ENCODE assay signal across 8 cellular contexts in the genomic region with DNA sequence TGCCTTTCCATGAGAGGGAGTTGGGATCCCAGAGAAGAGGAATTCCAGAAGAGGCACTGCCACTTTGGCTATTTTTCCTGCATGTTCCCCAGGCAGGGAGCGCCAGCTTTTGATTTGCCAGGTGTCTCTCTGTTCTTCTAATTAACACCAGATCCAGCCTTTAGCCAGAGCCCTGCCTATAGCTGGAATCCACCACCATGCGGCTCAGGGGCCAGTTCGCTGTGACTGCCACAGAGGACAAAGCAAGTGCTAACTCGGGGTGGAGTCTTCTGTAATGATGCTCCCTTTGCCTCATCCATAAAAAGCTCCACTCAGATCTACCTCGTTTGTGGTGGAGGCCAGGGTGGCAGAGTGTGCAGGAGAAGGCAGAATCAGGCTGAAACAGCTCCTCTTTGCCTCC. TPM values are rescaled to one million over a fixed set of nuclear protein-coding genes. Genes with fewer than 3 reads are reported as not detected.
DNase-seq lines count a peak whose midpoint lies in the region; ATAC-seq and TF ChIP-seq lines count a peak whose summit lies in the region.

No MANE protein-coding gene starts in this region.

- no peak for TF ChIP-seq CTCF in IMR-90 (conservative IDR thresholded peaks at IDR 0.05; ENCODE audit: low read depth, low read length)

- peak overlapping the region; percentile 91 for H3K23ac ChIP-seq in IMR-90 (ENCODE audit: low read depth, low read length)

- intact Hi-C loops in IMR-90 (cut with micrococcal nuclease), result loop anchor here (2.0 kb wide), 2 partner anchors 20 to 24 kb away; no protein-coding TSS in a partner anchor

- H4K5ac ChIP-seq in IMR-90 (ENCODE audit: low read depth, low read length), result peak overlapping the region; percentile 80

- ATAC-seq in IMR-90 (ENCODE audit: low read depth) (no peak; the same call in 1 of the 2 replicates), GM19035 (IDR thresholded peaks at IDR 0.05; ENCODE audit: unreplicated experiment) (no peak)

- peak overlapping the region; percentile 81 for H2AFZ ChIP-seq in IMR-90 (replicated peaks; ENCODE audit: low read length, poor library complexity)

- in situ Hi-C loops in IMR-90 (cut with MboI; ENCODE audit: low sequenced_read_pairs), result no loop called here

- dilution Hi-C loops in IMR-90 (cut with HindIII; ENCODE audit: low sequenced_read_pairs, unreplicated experiment), result no loop called here

- peak overlapping the region; percentile 87 for H2BK120ac ChIP-seq in IMR-90 (ENCODE audit: low read depth, low read length)

- no peak overlapping the region for H3K4me3 ChIP-seq in IMR-90 (ENCODE audit: insufficient read depth, low read depth, low read length)
- peak overlapping the region; percentile 43 to 58 for H3K4me3 ChIP-seq in muscle layer of colon (ENCODE audit: low read depth in 1 of 2, low read length in 2 of 2)

- H3K9me3 ChIP-seq in IMR-90 (ENCODE audit: control insufficient read depth, insufficient read depth, low read length), result no peaks in the 10 kb centered on the region
- no peaks in the 10 kb centered on the region for H3K9me3 ChIP-seq in muscle layer of colon (ENCODE audit: low read length)

- H3K4me1 ChIP-seq in IMR-90 (ENCODE audit: control insufficient read depth, insufficient read depth, low read length), result peaks cover 27% of the 10 kb centered on the region
- H3K4me1 ChIP-seq in muscle layer of colon (ENCODE audit: insufficient read depth, low read length), result peaks cover 31% of the 10 kb centered on the region

- no TSS peak for BruUV-seq in IMR-90 (replicated peaks; lab: Mats Ljungman, UMichigan)

- H3K9ac ChIP-seq in IMR-90 (ENCODE audit: low read depth, low read length) (peak overlapping the region; percentile 85), muscle layer of colon (ENCODE audit: low read length) (peak overlapping the region; percentile 59)

- H4K91ac ChIP-seq in IMR-90 (ENCODE audit: insufficient read depth, low read depth, low read length), result peak overlapping the region; percentile 93

- no peak for TF ChIP-seq RAD21 in IMR-90 (IDR thresholded peaks at IDR 0.05; ENCODE audit: low read length)

- H3K14ac ChIP-seq in IMR-90 (replicated peaks; ENCODE audit: low read depth, low read length), result peak overlapping the region; percentile 62

- CTCF ChIA-PET in IMR-90 (lab: Yijun Ruan, JAX), result interaction anchor here (1.0 to 2.2 kb wide), 4 partner anchors 19 to 32 kb away, joined by 3 to 14 read pairs (median 4); no protein-coding TSS in a partner anchor

- H2BK5ac ChIP-seq in IMR-90 (ENCODE audit: low read depth, low read length, poor library complexity, severe bottlenecking), result peak overlapping the region; percentile 81

- H3K27me3 ChIP-seq in IMR-90 (ENCODE audit: control insufficient read depth, insufficient read depth, low read length) (no peaks in the 10 kb centered on the region), muscle layer of colon (ENCODE audit: control insufficient read depth in 1 of 2, insufficient read depth in 2 of 2, low read length in 2 of 2) (no peaks in the 10 kb centered on the region)

- H2BK20ac ChIP-seq in IMR-90 (ENCODE audit: low read depth, low read length), result peak overlapping the region; percentile 58

- POLR2A ChIA-PET in IMR-90 (lab: Charles Lee; ENCODE audit: unreplicated experiment), result interaction anchor here (0.9 to 2.6 kb wide), 5 partner anchors 13 to 32 kb away, joined by 3 to 24 read pairs (median 7); partner anchors contain the start of gene CTDSP2

- peak overlapping the region; percentile 89; the same call in 2 of the 3 replicates for H2BK15ac ChIP-seq in IMR-90 (ENCODE audit: low read depth, low read length)

- H3K27ac ChIP-seq in IMR-90 (ENCODE audit: insufficient read depth, low read length) (peak overlapping the region; percentile 98), muscle layer of colon (ENCODE audit: low read depth, low read length) (peak overlapping the region; percentile 88)

- H3K36me3 ChIP-seq in IMR-90 (ENCODE audit: control insufficient read depth, insufficient read depth, low read length) (no peaks in the 10 kb centered on the region), muscle layer of colon (ENCODE audit: insufficient read depth, low read length) (no peaks in the 10 kb centered on the region)

- no peak for TF ChIP-seq POLR2A in IMR-90 (IDR thresholded peaks at IDR 0.05; ENCODE audit: low read depth, low read length)

- peak overlapping the region; percentile 80 for H3K4me2 ChIP-seq in IMR-90 (ENCODE audit: low read depth, low read length)

- H3K18ac ChIP-seq in IMR-90 (ENCODE audit: low read depth, low read length), result peak overlapping the region; percentile 74

- no peaks in the 10 kb centered on the region for H4K20me1 ChIP-seq in IMR-90 (ENCODE audit: insufficient read depth, low read length)

- peak overlapping the region; percentile 83 to 95 for H4K8ac ChIP-seq in IMR-90 (ENCODE audit: low read depth in 2 of 2, low read length in 2 of 2)

- peak overlapping the region; percentile 94 for H3K4ac ChIP-seq in IMR-90 (ENCODE audit: low read depth, low read length)

- no CpG with 5 or more reads among the region's 5 CpGs for whole genome bisulfite sequencing in IMR-90 (ENCODE audit: extremely low coverage in 2 of 2, insufficient read length in 1 of 2), 2 experiments

- peak overlapping the region; percentile 88 for H2AK5ac ChIP-seq in IMR-90 (ENCODE audit: low read depth, low read length)

- DNase-seq in AG08395 (ENCODE audit: low spot score) (peak; percentile 67), IMR-90 (no peak), cerebellar cortex (ENCODE audit: low spot score) (peak; percentile 92), NCI-H128 (lab: John Stamatoyannopoulos, UW; ENCODE audit: unreplicated experiment) (no peak), NCI-H1048 (lab: John Stamatoyannopoulos, UW) (no peak), AML-193 (lab: John Stamatoyannopoulos, UW) (no peak)

- peaks cover 22% of the 10 kb centered on the region for H3K9me1 ChIP-seq in IMR-90 (ENCODE audit: insufficient read depth, low read length)

- H3K56ac ChIP-seq in IMR-90 (ENCODE audit: extremely low read depth, insufficient read depth, low read length), result peak overlapping the region; percentile 84

- peak overlapping the region; percentile 67 for H2AK9ac ChIP-seq in IMR-90 (replicated peaks; ENCODE audit: low read depth, low read length, poor library complexity)

- H3K79me1 ChIP-seq in IMR-90 (ENCODE audit: low read depth in 1 of 2, low read length in 2 of 2), result peaks cover 4 to 13% of the 10 kb centered on the region in 2 experiments

TF ChIP-seq in IMR-90, 13 proteins besides CTCF, POLR2A, EP300 and RAD21:
- no peak for TF ChIP-seq MXI1 (IDR thresholded peaks at IDR 0.05; ENCODE audit: borderline replicate concordance, low read depth, low read length)
- TF ChIP-seq MAFK (IDR thresholded peaks at IDR 0.05; ENCODE audit: low read depth, low read length), result no peak
- TF ChIP-seq FOS (IDR thresholded peaks at IDR 0.05; ENCODE audit: low read depth, low read length), result no peak
- TF ChIP-seq CHD1 (IDR thresholded peaks at IDR 0.05; ENCODE audit: low read depth, low read length), result no peak
- no peak for TF ChIP-seq MAZ (IDR thresholded peaks at IDR 0.05; ENCODE audit: borderline replicate concordance, low read depth, low read length)
- no peak for TF ChIP-seq RFX5 (IDR thresholded peaks at IDR 0.05; ENCODE audit: low read depth, low read length)
- no peak for TF ChIP-seq NFE2L2 (IDR thresholded peaks at IDR 0.05; ENCODE audit: low read depth, low read length)
- no peak for TF ChIP-seq CEBPB (IDR thresholded peaks at IDR 0.05; ENCODE audit: low read depth, low read length)
- TF ChIP-seq ELK1 (IDR thresholded peaks at IDR 0.05; ENCODE audit: borderline replicate concordance, low read depth, low read length), result no peak
- TF ChIP-seq SMC3 (IDR thresholded peaks at IDR 0.05; ENCODE audit: low read depth, low read length), result no peak
- TF ChIP-seq, protein P1, sequence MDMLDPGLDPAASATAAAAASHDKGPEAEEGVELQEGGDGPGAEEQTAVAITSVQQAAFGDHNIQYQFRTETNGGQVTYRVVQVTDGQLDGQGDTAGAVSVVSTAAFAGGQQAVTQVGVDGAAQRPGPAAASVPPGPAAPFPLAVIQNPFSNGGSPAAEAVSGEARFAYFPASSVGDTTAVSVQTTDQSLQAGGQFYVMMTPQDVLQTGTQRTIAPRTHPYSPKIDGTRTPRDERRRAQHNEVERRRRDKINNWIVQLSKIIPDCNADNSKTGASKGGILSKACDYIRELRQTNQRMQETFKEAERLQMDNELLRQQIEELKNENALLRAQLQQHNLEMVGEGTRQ (IDR thresholded peaks at IDR 0.05; ENCODE audit: low read depth, low read length), result no peak
- TF ChIP-seq RCOR1 (IDR thresholded peaks at IDR 0.05; ENCODE audit: insufficient replicate concordance, low read length), result no peak
- no peak for TF ChIP-seq BHLHE40 (IDR thresholded peaks at IDR 0.05; ENCODE audit: low read depth, low read length)

RNA-seq across cellular contexts. Expression of gene CTDSP2, which starts 17.9 kb away (rescaled TPM):
- total RNA-seq in IMR-90 (2012; rRNA removed), result 79.4 and 114 TPM in 2 replicates
- polyA plus RNA-seq in IMR-90 (2012; rRNA removed), result 150 and 156 TPM in 2 replicates
- 134 and 187 TPM in 2 replicates for polyA plus RNA-seq in IMR-90 (2012; cell fraction: cytosol; rRNA removed)
- 152 and 213 TPM in 2 replicates for polyA plus RNA-seq in IMR-90 (2012; cell fraction: nucleus; rRNA removed; ENCODE audit: low replicate concordance)

RNA-seq across cellular contexts. Expression of gene AVIL, which starts 45.8 kb away (rescaled TPM):
- 1.1 and 1.3 TPM in 2 replicates for total RNA-seq in IMR-90 (2012; rRNA removed)
- polyA plus RNA-seq in IMR-90 (2012; rRNA removed), result 2.1 and 2.5 TPM in 2 replicates
- polyA plus RNA-seq in IMR-90 (2012; cell fraction: cytosol; rRNA removed), result 0.37 and 0.42 TPM in 2 replicates
- 8.3 and 25.0 TPM in 2 replicates for polyA plus RNA-seq in IMR-90 (2012; cell fraction: nucleus; rRNA removed; ENCODE audit: low replicate concordance)

Comparison
In these comparisons a context has a peak if more than half of its experiments do, and no peak if none do; other contexts are left out.
1. DNase-seq: peak in AG08395 (single experiment) and cerebellar cortex (single experiment); none in IMR-90 (single experiment), NCI-H128 (single experiment), NCI-H1048 (single experiment) and AML-193 (0 of 2).